Comparison of ENCODE assay signal across 9 cellular contexts in the genomic region with DNA sequence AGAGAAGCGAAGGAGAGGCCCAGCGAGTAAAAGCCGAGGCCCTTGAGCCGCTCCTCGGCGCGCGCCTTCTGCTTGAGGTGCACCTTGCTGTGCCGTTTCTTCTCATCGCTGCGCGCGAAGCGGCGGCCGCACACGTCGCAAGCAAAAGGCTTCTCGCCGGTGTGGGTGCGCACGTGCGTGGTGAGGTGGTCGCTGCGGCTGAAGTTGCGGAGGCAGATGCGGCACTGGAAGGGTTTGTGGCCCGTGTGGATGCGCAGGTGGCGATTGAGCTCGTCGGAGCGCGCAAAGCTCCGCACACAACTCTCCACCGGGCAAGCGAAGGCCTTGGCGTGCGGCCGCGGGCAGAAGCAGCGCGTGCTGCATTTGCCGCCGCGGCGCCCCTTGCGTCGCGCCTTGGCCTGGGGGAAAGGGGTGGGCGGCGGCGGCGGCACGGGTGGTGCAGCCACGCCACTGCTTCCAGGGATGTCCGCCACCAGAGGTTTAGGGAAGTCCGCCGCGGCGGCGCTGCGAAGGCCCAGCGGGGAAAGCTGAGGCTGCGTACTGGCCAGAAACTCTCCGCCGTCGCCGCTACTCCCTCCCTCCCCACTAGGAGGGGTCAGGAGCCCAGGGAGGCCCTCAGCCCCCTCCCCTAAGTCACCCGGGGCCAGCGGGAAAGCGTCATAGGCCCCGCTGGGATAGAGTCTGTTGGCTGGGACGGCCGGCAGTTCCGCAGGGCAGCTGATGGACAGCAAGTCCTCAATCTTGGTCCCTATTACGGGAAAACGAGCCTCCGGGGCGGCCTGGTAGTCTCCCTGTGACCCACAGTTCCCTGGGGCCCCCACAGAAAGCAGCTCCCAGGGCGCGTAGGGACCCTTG. TPM values are rescaled to one million over a fixed set of nuclear protein-coding genes. Genes with fewer than 3 reads are reported as not detected.
A peak's percentile ranks its signal among the peaks of the same experiment; 100 is the strongest.
DNase-seq lines count a peak whose midpoint lies in the region; ATAC-seq and TF ChIP-seq lines count a peak whose summit lies in the region.
"Had no signal": no experiment of that assay in that cellular context is flagged by ENCODE, and none has a peak within 500 bp of the region (broad histone marks: within the 10 kb centered on the region; RNA-seq: fewer than 3 reads in every experiment).

No MANE protein-coding gene starts in this region.

- H3K4me3 ChIP-seq in endodermal cell (ENCODE audit: low read length) (peak overlapping the region; percentile 47), psoas muscle (peak overlapping the region; percentile 28)
- H3K4me3 ChIP-seq: SJSA1 had no signal

- H3K4me1 Mint-ChIP-seq in endodermal cell: peaks cover 4% of the 10 kb centered on the region

- intact Hi-C loops in psoas muscle (cut with DNase I): no loop called here

- DNase-seq in NCI-H1417 (lab: John Stamatoyannopoulos, UW): peak in 2 of 3 experiments; percentile 87 to 91
- no peak for DNase-seq in NCI-H1417 treated with DMSO at 0.1 percent for 48 hours (lab: John Stamatoyannopoulos, UW)
- peak; percentile 62 for DNase-seq in NCI-H69 (lab: John Stamatoyannopoulos, UW)
- peak; percentile 87 for DNase-seq in endodermal cell
- DNase-seq in psoas muscle: no peak
- no peak for DNase-seq in LoVo (ENCODE audit: low spot score)
- no peak for DNase-seq in left lobe of liver (ENCODE audit: low spot score)
- DNase-seq in cerebellar cortex (ENCODE audit: low spot score): no peak

- H3K36me3 Mint-ChIP-seq in endodermal cell (ENCODE audit: low read depth): no peaks in the 10 kb centered on the region

- ATAC-seq in psoas muscle (no peak), left lobe of liver (no peak)

- peak overlapping the region; percentile 52 for H3K4me3 Mint-ChIP-seq in endodermal cell

- H3K27me3 Mint-ChIP-seq in endodermal cell (ENCODE audit: insufficient read depth): peaks cover 96% of the 10 kb centered on the region

- no peak overlapping the region for H3K27ac Mint-ChIP-seq in endodermal cell

- H3K36me3 ChIP-seq in endodermal cell (ENCODE audit: control insufficient read depth, insufficient read depth, low read length): no peaks in the 10 kb centered on the region
- no peaks in the 10 kb centered on the region for H3K36me3 ChIP-seq in psoas muscle (ENCODE audit: insufficient read depth in 1 of 2, low read depth in 1 of 2)
- H3K36me3 ChIP-seq: SJSA1 had no signal

- H3K9me3 ChIP-seq in endodermal cell (ENCODE audit: control insufficient read depth, low read length) (no peaks in the 10 kb centered on the region), psoas muscle (no peaks in the 10 kb centered on the region)

- H3K27me3 ChIP-seq in endodermal cell (ENCODE audit: control insufficient read depth, insufficient read depth, low read length, poor library complexity, severe bottlenecking): peaks cover 100% of the 10 kb centered on the region
- H3K27me3 ChIP-seq in psoas muscle (ENCODE audit: insufficient read depth in 3 of 3, low read length in 2 of 3): peaks cover 9 to 84% (median 23%) of the 10 kb centered on the region in 3 donors

- TF ChIP-seq CTCF in endodermal cell (conservative IDR thresholded peaks at IDR 0.05) (peak; percentile 66), psoas muscle (IDR thresholded peaks at IDR 0.05) (no peak)

- H3K27ac ChIP-seq in endodermal cell (ENCODE audit: low read depth, low read length) (no peak overlapping the region), psoas muscle (no peak overlapping the region)
- H3K27ac ChIP-seq: SJSA1 had no signal

- peaks cover 4% of the 10 kb centered on the region for H3K4me1 ChIP-seq in endodermal cell (ENCODE audit: control insufficient read depth, insufficient read depth, low read length)
- H3K4me1 ChIP-seq in psoas muscle: no peaks in the 10 kb centered on the region

- H3K9me3 Mint-ChIP-seq in endodermal cell: no peaks in the 10 kb centered on the region

- WGBS in endodermal cell (ENCODE audit: insufficient coverage in 1 of 2, insufficient read length in 1 of 2), 2 experiments: 1 to 2% methylated on average over 31 to 82 of the region's 82 CpGs
- WGBS in psoas muscle, 3 donors: 1 to 2% (median 2%) methylated on average over 74 to 82 of the region's 82 CpGs

- H3K9ac ChIP-seq in endodermal cell (ENCODE audit: extremely low read depth, low read length, poor library complexity, severe bottlenecking): no peak overlapping the region

RNA-seq across cellular contexts. Expression of a gene that starts 1.7 kb away (rescaled TPM):
- under 1 TPM in 1 of 2 donors, not detected in 1; 0.15 TPM for total RNA-seq in endodermal cell
- polyA plus RNA-seq in endodermal cell (2013, experiment 1 of 2): not detected
- not detected for polyA plus RNA-seq in endodermal cell (2013, experiment 2 of 2)
- not detected for total RNA-seq in psoas muscle
- polyA plus RNA-seq in psoas muscle: not detected
- not detected for total RNA-seq in left lobe of liver
- total RNA-seq: SJSA1 had no signal

RNA-seq across cellular contexts. Expression of a gene that starts 7.4 kb away (rescaled TPM):
- total RNA-seq in endodermal cell: 10 to 100 TPM in 1 of 2 donors, 1 to 10 TPM in 1; 9.0 to 11.2 TPM
- polyA plus RNA-seq in endodermal cell (2013, experiment 1 of 2): 1.6 TPM
- 1.6 TPM for polyA plus RNA-seq in endodermal cell (2013, experiment 2 of 2)
- total RNA-seq in psoas muscle: under 1 TPM; 0.15 to 0.46 (median 0.23) TPM
- under 1 TPM; 0.03 to 0.09 (median 0.07) TPM for polyA plus RNA-seq in psoas muscle
- total RNA-seq in left lobe of liver: 0.33 TPM

RNA-seq across cellular contexts. Expression of a gene that starts 57.6 kb away (rescaled TPM):
- total RNA-seq in endodermal cell (100 to 1,000 TPM; 347 to 391 TPM), psoas muscle (100 to 1,000 TPM; 249 to 280 (median 268) TPM), left lobe of liver (93.7 TPM)
- polyA plus RNA-seq in endodermal cell (2013, experiment 1 of 2): 254 TPM
- 232 TPM for polyA plus RNA-seq in endodermal cell (2013, experiment 2 of 2)
- 100 to 1,000 TPM; 255 to 316 (median 288) TPM for polyA plus RNA-seq in psoas muscle

RNA-seq across cellular contexts. Expression of a gene that starts 58.6 kb away (rescaled TPM):
- total RNA-seq in endodermal cell: 10 to 100 TPM in 1 of 2 donors, 1 to 10 TPM in 1; 8.8 to 10.2 TPM
- 14.0 TPM for polyA plus RNA-seq in endodermal cell (2013, experiment 1 of 2)
- 13.9 TPM for polyA plus RNA-seq in endodermal cell (2013, experiment 2 of 2)
- 10 to 100 TPM; 53.6 to 98.3 (median 63.7) TPM for total RNA-seq in psoas muscle
- polyA plus RNA-seq in psoas muscle: 100 to 1,000 TPM in 1 of 3 donors, 10 to 100 TPM in 2; 87.6 to 118 (median 99.9) TPM
- total RNA-seq in left lobe of liver: 24.4 TPM

Comparison
In these comparisons a context has a peak if more than half of its experiments do, and no peak if none do; other contexts are left out.
1. DNase-seq: peak in NCI-H1417 (2 of 3), NCI-H69 (single experiment) and endodermal cell (single experiment); none in NCI-H1417 treated with DMSO at 0.1 percent for 48 hours (single experiment), psoas muscle (0 of 2), LoVo (single experiment), left lobe of liver (single experiment) and cerebellar cortex (single experiment).